1 cellular context compared by ENCODE assay signal in genomic region chr20:53606364-53606985, GRCh38.
TF ChIP-seq lines count a peak whose summit lies in the region.

No MANE protein-coding gene starts in this region.

TF ChIP-seq in SK-N-SH, 30 proteins besides CTCF, POLR2A, EP300 and RAD21 (continued from another document):
- TF ChIP-seq IRF3 (IDR thresholded peaks at IDR 0.05; ENCODE audit: low read depth, low read length): no peak
- TF ChIP-seq FOXJ3 (CRISPR knock-in tag; IDR thresholded peaks at IDR 0.05): no peak
- no peak for TF ChIP-seq MAX (IDR thresholded peaks at IDR 0.05; ENCODE audit: low read depth)
- no peak for TF ChIP-seq REST (IDR thresholded peaks at IDR 0.05; ENCODE audit: low read depth, low read length)
- TF ChIP-seq ELF1 (IDR thresholded peaks at IDR 0.05): no peak
- TF ChIP-seq FOSL2 (IDR thresholded peaks at IDR 0.05; ENCODE audit: borderline replicate concordance, low read depth): peak; percentile 52; the same call in 1 of the 2 replicates
- peak; percentile 38; the same call in 1 of the 2 replicates for TF ChIP-seq YY1 (IDR thresholded peaks at IDR 0.05; ENCODE audit: low read depth)
- TF ChIP-seq NRF1 (IDR thresholded peaks at IDR 0.05; ENCODE audit: low read depth, low read length): no peak
- TF ChIP-seq TEAD4 (IDR thresholded peaks at IDR 0.05; ENCODE audit: borderline replicate concordance, insufficient read depth): no peak
- TF ChIP-seq MXI1 (IDR thresholded peaks at IDR 0.05; ENCODE audit: low read depth, low read length): no peak
- TF ChIP-seq GABPA (IDR thresholded peaks at IDR 0.05; ENCODE audit: low read depth): no peak
- no peak for TF ChIP-seq PBX3 (IDR thresholded peaks at IDR 0.05)
- no peak; the same call in 1 of the 2 replicates for TF ChIP-seq TCF12 (IDR thresholded peaks at IDR 0.05)
- TF ChIP-seq USF2 (IDR thresholded peaks at IDR 0.05; ENCODE audit: borderline replicate concordance, low read depth, low read length): no peak
